In genomic region chr1:56578963-56579875, GRCh38 we compare ENCODE assay signal across 8 cellular contexts. TPM values are rescaled to one million over a fixed set of nuclear protein-coding genes. Genes with fewer than 3 reads are reported as not detected.
DNase-seq lines count a peak whose midpoint lies in the region; ATAC-seq, FAIRE-seq and TF ChIP-seq lines count a peak whose summit lies in the region.

TSS of gene PLPP3 (minus strand) at chr1:56579563. CDS start at chr1:56579016, 547 bp downstream.

- peak within 1 kb of the TSS; percentile 96 for H3K27ac ChIP-seq in HepG2 (ENCODE audit: extremely low read length, insufficient read depth, low read length)

- POLR2A ChIA-PET in HepG2 (lab: Yijun Ruan, JAX) = interaction anchor here (0.7 to 7.4 kb wide), 25 partner anchors 10 to 1150 kb away, joined by 3 to 64 read pairs (median 6); no protein-coding TSS in a partner anchor

- intact Hi-C loops in activated naive CD4-positive, alpha-beta T cell treated with anti-CD3 and anti-CD28 coated beads for 36 hours (cut with micrococcal nuclease) = no loop called here
- intact Hi-C loops in HepG2 (cut with micrococcal nuclease; ENCODE audit: unreplicated experiment) = loop anchor here (2.0 kb wide), 3 partner anchors 164 to 388 kb away; no protein-coding TSS in a partner anchor

- BruUV-seq in HepG2 (replicated peaks; lab: Mats Ljungman, UMichigan) = TSS peak; percentile 49

- H3K27me3 Mint-ChIP-seq in activated naive CD4-positive, alpha-beta T cell treated with anti-CD3 and anti-CD28 coated beads for 36 hours (ENCODE audit: low read depth) = peaks cover 41% of the 10 kb centered on the region
- H3K27me3 Mint-ChIP-seq in effector memory CD8-positive, alpha-beta T cell = peaks cover 26 to 43% of the 10 kb centered on the region in 2 donors
- H3K27me3 Mint-ChIP-seq in stimulated activated naive CD8-positive, alpha-beta T cell treated with anti-CD3 and anti-CD28 coated beads, Interleukin-15, Interleukin-2, amounts not matched to agents 100 ng/mL and 50 ng/mL, for 24 hours = peaks cover 44% of the 10 kb centered on the region

- peak; percentile 86 to 95 for TF ChIP-seq POLR2A in HepG2 (IDR thresholded peaks at IDR 0.05; ENCODE audit: insufficient read depth in 1 of 2, low read depth in 2 of 2, low read length in 2 of 2)

- no peaks in the 10 kb centered on the region for H3K4me1 Mint-ChIP-seq in activated naive CD4-positive, alpha-beta T cell treated with anti-CD3 and anti-CD28 coated beads for 36 hours (ENCODE audit: low read depth)
- no peaks in the 10 kb centered on the region for H3K4me1 Mint-ChIP-seq in effector memory CD8-positive, alpha-beta T cell (ENCODE audit: low read depth in 2 of 2)
- H3K4me1 Mint-ChIP-seq in stimulated activated naive CD8-positive, alpha-beta T cell treated with anti-CD3 and anti-CD28 coated beads, Interleukin-15, Interleukin-2, amounts not matched to agents 100 ng/mL and 50 ng/mL, for 24 hours (ENCODE audit: low read depth) = peaks cover 10% of the 10 kb centered on the region

- peak within 1 kb of the TSS; percentile 84 to 98 (median 87) for H3K4me3 ChIP-seq in HepG2 (replicated peaks in 1 of 3; ENCODE audit: insufficient read depth in 1 of 3, low read depth in 2 of 3, low read length in 3 of 3)

- H3K9me3 Mint-ChIP-seq in activated naive CD4-positive, alpha-beta T cell treated with anti-CD3 and anti-CD28 coated beads for 36 hours = no peaks in the 10 kb centered on the region
- no peaks in the 10 kb centered on the region for H3K9me3 Mint-ChIP-seq in effector memory CD8-positive, alpha-beta T cell
- H3K9me3 Mint-ChIP-seq in stimulated activated naive CD8-positive, alpha-beta T cell treated with anti-CD3 and anti-CD28 coated beads, Interleukin-15, Interleukin-2, amounts not matched to agents 100 ng/mL and 50 ng/mL, for 24 hours = no peaks in the 10 kb centered on the region

- TF ChIP-seq CTCF in LNCAP (IDR thresholded peaks at IDR 0.05) (peak; percentile 48), HepG2 (CRISPR knock-in tag; IDR thresholded peaks at IDR 0.05) (peak; percentile 54)

- H3K36me3 Mint-ChIP-seq in activated naive CD4-positive, alpha-beta T cell treated with anti-CD3 and anti-CD28 coated beads for 36 hours (ENCODE audit: low read depth) = no peaks in the 10 kb centered on the region
- H3K36me3 Mint-ChIP-seq in effector memory CD8-positive, alpha-beta T cell (ENCODE audit: insufficient read depth) = no peaks in the 10 kb centered on the region
- no peaks in the 10 kb centered on the region for H3K36me3 Mint-ChIP-seq in stimulated activated naive CD8-positive, alpha-beta T cell treated with anti-CD3 and anti-CD28 coated beads, Interleukin-15, Interleukin-2, amounts not matched to agents 100 ng/mL and 50 ng/mL, for 24 hours (ENCODE audit: low read depth)

- TF ChIP-seq RAD21 in HepG2 (CRISPR knock-in tag; IDR thresholded peaks at IDR 0.05) = peak; percentile 43; the same call in 1 of the 2 replicates

- no peak within 1 kb of the TSS for H3K27ac Mint-ChIP-seq in activated naive CD4-positive, alpha-beta T cell treated with anti-CD3 and anti-CD28 coated beads for 36 hours
- H3K27ac Mint-ChIP-seq in effector memory CD8-positive, alpha-beta T cell = no peak within 1 kb of the TSS
- H3K27ac Mint-ChIP-seq in stimulated activated naive CD8-positive, alpha-beta T cell treated with anti-CD3 and anti-CD28 coated beads, Interleukin-15, Interleukin-2, amounts not matched to agents 100 ng/mL and 50 ng/mL, for 24 hours = no peak within 1 kb of the TSS

- in situ Hi-C loops in HepG2 (cut with HindIII; ENCODE audit: extremely low pct_ligation_motif_present, low pct_unique_long_range_greater_than_20kb) = loop anchor here (25.0 kb wide), 1 partner anchor 717 kb away; no protein-coding TSS in a partner anchor

- peaks cover 46% of the 10 kb centered on the region for H3K4me1 ChIP-seq in HepG2 (ENCODE audit: insufficient read depth, low read length)

- peak; percentile 75 for FAIRE-seq in HepG2 (lab: Jason Lieb, UNC)

- H3K4me2 ChIP-seq in HepG2 (ENCODE audit: low read depth, low read length) = peak within 1 kb of the TSS; percentile 83

- peak within 1 kb of the TSS; percentile 67 for H3K4me3 Mint-ChIP-seq in activated naive CD4-positive, alpha-beta T cell treated with anti-CD3 and anti-CD28 coated beads for 36 hours
- peak within 1 kb of the TSS; percentile 29 to 60 for H3K4me3 Mint-ChIP-seq in effector memory CD8-positive, alpha-beta T cell
- H3K4me3 Mint-ChIP-seq in stimulated activated naive CD8-positive, alpha-beta T cell treated with anti-CD3 and anti-CD28 coated beads, Interleukin-15, Interleukin-2, amounts not matched to agents 100 ng/mL and 50 ng/mL, for 24 hours = peak within 1 kb of the TSS; percentile 75

- H3K36me3 ChIP-seq in HepG2 (replicated peaks in 1 of 2; ENCODE audit: control insufficient read depth in 1 of 2, insufficient read depth in 2 of 2, low read length in 2 of 2) = no peaks in the 10 kb centered on the region

- TF ChIP-seq EP300 in HepG2 (IDR thresholded peaks at IDR 0.05; ENCODE audit: low read depth in 2 of 2, low read length in 2 of 2) (peak in 1 of 2 experiments; percentile 10; a peak in 2 of 4 replicates), HepG2 (CRISPR knock-in tag; IDR thresholded peaks at IDR 0.05; ENCODE audit: borderline replicate concordance) (no peak)

- H3K27me3 ChIP-seq in HepG2 (ENCODE audit: control insufficient read depth in 1 of 2, insufficient read depth in 2 of 2, low read length in 2 of 2) = no peaks in the 10 kb centered on the region; a peak in 1 of 5 replicates

- peaks cover 59% of the 10 kb centered on the region for H3K79me2 ChIP-seq in HepG2 (ENCODE audit: insufficient read depth, low read length)

- H3K9ac ChIP-seq in HepG2 (ENCODE audit: insufficient read depth, low read depth, low read length) = peak within 1 kb of the TSS; percentile 98

- peak; percentile 11 for DNase-seq in activated naive CD4-positive, alpha-beta T cell treated with anti-CD3 and anti-CD28 coated beads for 36 hours
- DNase-seq in activated naive CD4-positive, alpha-beta T cell (lab: John Stamatoyannopoulos, UW) = no peak
- DNase-seq in SKM-1 treated with dmso at 0.1 percent for 144 hours (lab: John Stamatoyannopoulos, UW; ENCODE audit: unreplicated experiment) (peak; percentile 64), HepG2 (ENCODE audit: low spot score) (peak; percentile 79), NK-92 (lab: John Stamatoyannopoulos, UW; ENCODE audit: unreplicated experiment) (no peak)
- DNase-seq in effector memory CD8-positive, alpha-beta T cell = no peak

- H3K9me3 ChIP-seq in HepG2 (ENCODE audit: low read length) = no peaks in the 10 kb centered on the region

- peak within 1 kb of the TSS; percentile 65 for H2AFZ ChIP-seq in HepG2 (ENCODE audit: low read length)

- CTCF ChIA-PET in activated naive CD4-positive, alpha-beta T cell treated with anti-CD3 and anti-CD28 coated beads for 36 hours (lab: Charles Lee) = interaction anchor here (0.6 to 1.0 kb wide), 2 partner anchors 10 to 171 kb away, joined by 3 to 6 read pairs; no protein-coding TSS in a partner anchor
- CTCF ChIA-PET in HepG2 (lab: Yijun Ruan, JAX; ENCODE audit: low intra/inter-chr PET ratio, low total read pairs) = interaction anchor here (1.0 to 2.1 kb wide), 2 partner anchors 170 to 389 kb away, joined by 5 to 7 read pairs; no protein-coding TSS in a partner anchor

- ATAC-seq in effector memory CD8-positive, alpha-beta T cell (replicated peaks) = no peak
- ATAC-seq in HepG2 = peak; percentile 85

- H4K20me1 ChIP-seq in HepG2 (ENCODE audit: insufficient read depth, low read length) = peaks cover 10% of the 10 kb centered on the region

- WGBS in HepG2 (ENCODE audit: low lambda C conversion rate) = 0% methylated on average over 30 of the region's 62 CpGs

TF ChIP-seq in HepG2, 621 proteins besides CTCF, POLR2A, EP300 and RAD21 (continues in another document):
- TF ChIP-seq ZSCAN22 (CRISPR knock-in tag; IDR thresholded peaks at IDR 0.05) (no peak), ZEB1 (IDR thresholded peaks at IDR 0.05; ENCODE audit: insufficient replicate concordance, low read depth) (no peak), NR3C1 (CRISPR knock-in tag; IDR thresholded peaks at IDR 0.05) (no peak)
- TF ChIP-seq, protein P1, sequence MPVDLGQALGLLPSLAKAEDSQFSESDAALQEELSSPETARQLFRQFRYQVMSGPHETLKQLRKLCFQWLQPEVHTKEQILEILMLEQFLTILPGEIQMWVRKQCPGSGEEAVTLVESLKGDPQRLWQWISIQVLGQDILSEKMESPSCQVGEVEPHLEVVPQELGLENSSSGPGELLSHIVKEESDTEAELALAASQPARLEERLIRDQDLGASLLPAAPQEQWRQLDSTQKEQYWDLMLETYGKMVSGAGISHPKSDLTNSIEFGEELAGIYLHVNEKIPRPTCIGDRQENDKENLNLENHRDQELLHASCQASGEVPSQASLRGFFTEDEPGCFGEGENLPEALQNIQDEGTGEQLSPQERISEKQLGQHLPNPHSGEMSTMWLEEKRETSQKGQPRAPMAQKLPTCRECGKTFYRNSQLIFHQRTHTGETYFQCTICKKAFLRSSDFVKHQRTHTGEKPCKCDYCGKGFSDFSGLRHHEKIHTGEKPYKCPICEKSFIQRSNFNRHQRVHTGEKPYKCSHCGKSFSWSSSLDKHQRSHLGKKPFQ (CRISPR knock-in tag; IDR thresholded peaks at IDR 0.05; ENCODE audit: insufficient replicate concordance) = no peak

RNA-seq across cellular contexts. Expression of gene PLPP3, which starts in this region (rescaled TPM):
- total RNA-seq in activated naive CD4-positive, alpha-beta T cell treated with anti-CD3 and anti-CD28 coated beads for 36 hours = not detected
- total RNA-seq in HepG2 (2016; rRNA removed; fragmentation: Illumina TruSeq; extraction: Trizol) = 33.9 and 65.8 TPM in 2 replicates
- 11.3 and 11.6 TPM in 2 replicates for total RNA-seq in HepG2 (2016; cell fraction: cytosol; rRNA removed; fragmentation: Illumina TruSeq; extraction: Trizol; ENCODE audit: low read depth)
- 31.0 and 63.5 TPM in 2 replicates for total RNA-seq in HepG2 (2016; cell fraction: insoluble cytoplasmic fraction; rRNA removed; fragmentation: Illumina TruSeq; extraction: Trizol)
- 28.3 and 30.5 TPM in 2 replicates for total RNA-seq in HepG2 (2016; cell fraction: membrane; rRNA removed; fragmentation: Illumina TruSeq; extraction: Trizol)
- 60.5 and 75.3 TPM in 2 replicates for total RNA-seq in HepG2 (2016; cell fraction: nucleus; rRNA removed; fragmentation: Illumina TruSeq; extraction: Trizol)
- polyA plus RNA-seq in HepG2 (2011; rRNA removed) = 49.7 and 51.9 TPM in 2 replicates
- polyA plus RNA-seq in HepG2 (2011; cell fraction: cytosol; rRNA removed) = 41.9 and 47.3 TPM in 2 replicates
- polyA plus RNA-seq in HepG2 (2011; cell fraction: nucleus; rRNA removed) = 23.6 and 24.9 TPM in 2 replicates
- 37.9 and 46.4 TPM in 2 replicates for polyA plus RNA-seq in HepG2 (2012)
- polyA plus RNA-seq in HepG2 (2016; cell fraction: cytosol; fragmentation: Illumina TruSeq; extraction: Trizol; ENCODE audit: low read depth) = 5.0 and 5.5 TPM in 2 replicates
- polyA plus RNA-seq in HepG2 (2016; cell fraction: insoluble cytoplasmic fraction; fragmentation: Illumina TruSeq; extraction: Trizol; ENCODE audit: low read depth) = 27.4 and 30.1 TPM in 2 replicates
- 11.7 and 13.1 TPM in 2 replicates for polyA plus RNA-seq in HepG2 (2016; cell fraction: membrane; fragmentation: Illumina TruSeq; extraction: Trizol; ENCODE audit: low read depth)
- polyA plus RNA-seq in HepG2 (2016; cell fraction: nucleus; fragmentation: Illumina TruSeq; extraction: Trizol; ENCODE audit: insufficient read depth, low read depth) = 72.9 and 73.9 TPM in 2 replicates
- polyA minus RNA-seq in HepG2 (2011; rRNA and poly(A)+ RNA removed; ENCODE audit: low replicate concordance) = 9.4 and 102 TPM in 2 replicates
- polyA minus RNA-seq in HepG2 (2011; cell fraction: cytosol; rRNA and poly(A)+ RNA removed) = 29.6 and 33.5 TPM in 2 replicates
- 47.0 and 48.1 TPM in 2 replicates for polyA minus RNA-seq in HepG2 (2011; cell fraction: nucleus; rRNA and poly(A)+ RNA removed)

Comparison
In these comparisons a context has a peak if more than half of its experiments do, and no peak if none do; other contexts are left out.
1. RNA of gene PLPP3 (total RNA-seq): 11.3 to 75.3 TPM in HepG2; not detected in activated naive CD4-positive, alpha-beta T cell treated with anti-CD3 and anti-CD28 coated beads for 36 hours; every median in the first group is over 10 times any median in the second.
2. Peak in DNase-seq in activated naive CD4-positive, alpha-beta T cell treated with anti-CD3 and anti-CD28 coated beads for 36 hours; RNA of the gene not detected or under 1 TPM.
3. DNase-seq: peak in SKM-1 treated with dmso at 0.1 percent for 144 hours (single experiment) and HepG2 (single experiment); none in activated naive CD4-positive, alpha-beta T cell (0 of 4), effector memory CD8-positive, alpha-beta T cell (0 of 3) and NK-92 (single experiment).
4. Peak in every context shown above with its lines, with median percentiles within 50 percentile points of each other: H3K4me3 Mint-ChIP-seq.